12 cellular contexts compared by ENCODE assay signal in genomic region chr3:42660898-42661297, GRCh38. TPM values are rescaled to one million over a fixed set of nuclear protein-coding genes. Genes with fewer than 3 reads are reported as not detected.
A peak's percentile ranks its signal among the peaks of the same experiment; 100 is the strongest.
DNase-seq lines count a peak whose midpoint lies in the region; ATAC-seq and TF ChIP-seq lines count a peak whose summit lies in the region.
"Had no signal": no experiment of that assay in that cellular context is flagged by ENCODE, and none has a peak within 500 bp of the region (broad histone marks: within the 10 kb centered on the region; RNA-seq: fewer than 3 reads in every experiment).

No MANE protein-coding gene starts in this region.

- POLR2A ChIA-PET in CD8-positive, alpha-beta T cell (lab: Charles Lee) = no interaction called here

- no peaks in the 10 kb centered on the region for H3K36me3 ChIP-seq in CD8-positive, alpha-beta T cell (ENCODE audit: insufficient read depth, low read length)
- H3K36me3 ChIP-seq in heart right ventricle = peaks cover 0 to 43% (median 8%) of the 10 kb centered on the region in 9 donors

- H3K27ac ChIP-seq in CD8-positive, alpha-beta T cell (ENCODE audit: low read depth, low read length) = no peak overlapping the region
- peak overlapping the region in 7 of 10 donors; percentile 23 to 70 (median 57) for H3K27ac ChIP-seq in heart right ventricle
- H3K27ac ChIP-seq: HL-60 had no signal

- H3K9me3 Mint-ChIP-seq in CD8-positive, alpha-beta T cell = no peaks in the 10 kb centered on the region
- H3K9me3 Mint-ChIP-seq in mesothelial cell of epicardium = no peaks in the 10 kb centered on the region
- H3K9me3 Mint-ChIP-seq: stimulated activated naive CD8-positive, alpha-beta T cell treated with anti-CD3 and anti-CD28 coated beads, Interleukin-15, amount 100 ng/mL, for 72 hours had no signal

- intact Hi-C loops in CD8-positive, alpha-beta T cell (cut with DNase I, micrococcal nuclease) = no loop called here
- intact Hi-C loops in heart right ventricle (cut with DNase I) (loop anchor here in 1 of 10 donors (5.0 kb wide), 1 partner anchor 81 kb away; no protein-coding TSS in a partner anchor), lower leg skin (cut with DNase I; ENCODE audit: low total_unique reads) (no loop called here)

- H3K36me3 Mint-ChIP-seq in CD8-positive, alpha-beta T cell = no peaks in the 10 kb centered on the region
- peaks cover 8% of the 10 kb centered on the region for H3K36me3 Mint-ChIP-seq in mesothelial cell of epicardium

- no peak overlapping the region for H3K4me3 ChIP-seq in CD8-positive, alpha-beta T cell (ENCODE audit: low read depth, low read length)
- no peak overlapping the region for H3K4me3 ChIP-seq in heart right ventricle
- H3K4me3 ChIP-seq in lower leg skin (ENCODE audit: low read depth, poor library complexity, severe bottlenecking) = no peak overlapping the region

- CTCF ChIA-PET in CD8-positive, alpha-beta T cell (lab: Charles Lee) = no interaction called here

- H3K4me1 Mint-ChIP-seq in CD8-positive, alpha-beta T cell (ENCODE audit: low read depth) = no peaks in the 10 kb centered on the region
- H3K4me1 Mint-ChIP-seq in mesothelial cell of epicardium = no peaks in the 10 kb centered on the region
- H3K4me1 Mint-ChIP-seq: stimulated activated naive CD8-positive, alpha-beta T cell treated with anti-CD3 and anti-CD28 coated beads, Interleukin-15, amount 100 ng/mL, for 72 hours had no signal

- H3K9me3 ChIP-seq in CD8-positive, alpha-beta T cell (ENCODE audit: low read length) = no peaks in the 10 kb centered on the region
- H3K9me3 ChIP-seq in heart right ventricle = no peaks in the 10 kb centered on the region

- in situ Hi-C loops in SK-MEL-5 (cut with HindIII; ENCODE audit: low pct_unique_long_range_greater_than_20kb, low sequenced_read_pairs) = no loop called here

- DNase-seq in CD8-positive, alpha-beta T cell = no peak
- peak; percentile 78 for DNase-seq in SK-MEL-5 (ENCODE audit: low read depth, low spot score)
- DNase-seq in heart right ventricle = no peak
- DNase-seq in lower leg skin (ENCODE audit: low spot score in 2 of 2) = no peak
- DNase-seq in mesothelial cell of epicardium (ENCODE audit: low spot score in 2 of 2, unreplicated experiment in 2 of 2) = no peak
- no peak for DNase-seq in NCI-H2081 (lab: John Stamatoyannopoulos, UW)
- DNase-seq: stimulated activated naive CD8-positive, alpha-beta T cell treated with anti-CD3 and anti-CD28 coated beads, Interleukin-15, amount 100 ng/mL, for 72 hours had no signal

- H3K27me3 Mint-ChIP-seq in CD8-positive, alpha-beta T cell (ENCODE audit: low read depth) = no peaks in the 10 kb centered on the region
- H3K27me3 Mint-ChIP-seq in mesothelial cell of epicardium (ENCODE audit: low read depth) = no peaks in the 10 kb centered on the region
- H3K27me3 Mint-ChIP-seq: stimulated activated naive CD8-positive, alpha-beta T cell treated with anti-CD3 and anti-CD28 coated beads, Interleukin-15, amount 100 ng/mL, for 72 hours had no signal

- 44 to 58% methylated on average over 4 of the region's 4 CpGs for WGBS in heart right ventricle, 2 donors
- 55 to 67% methylated on average over 4 of the region's 4 CpGs for whole genome bisulfite sequencing in lower leg skin, 2 donors

- H3K27me3 ChIP-seq in CD8-positive, alpha-beta T cell (ENCODE audit: insufficient read depth, low read length) = no peaks in the 10 kb centered on the region
- H3K27me3 ChIP-seq in heart right ventricle = no peaks in the 10 kb centered on the region

- TF ChIP-seq CTCF in CD8-positive, alpha-beta T cell (IDR thresholded peaks at IDR 0.05) = no peak
- TF ChIP-seq CTCF in GM12874 (IDR thresholded peaks at IDR 0.05; ENCODE audit: insufficient read depth, low read depth, low read length) (0 out of 2 replicates have a peak, but pooled peaks have one; percentile 9), heart right ventricle (IDR thresholded peaks at IDR 0.05) (peak in 6 of 9 donors; percentile 13 to 46 (median 28)), lower leg skin (IDR thresholded peaks at IDR 0.05) (no peak), mesothelial cell of epicardium (IDR thresholded peaks at IDR 0.05; ENCODE audit: unreplicated experiment) (no peak)

- no peaks in the 10 kb centered on the region for H3K4me1 ChIP-seq in CD8-positive, alpha-beta T cell (ENCODE audit: insufficient read depth, low read length)
- peaks cover 7 to 64% (median 26%) of the 10 kb centered on the region in 9 donors for H3K4me1 ChIP-seq in heart right ventricle

- ATAC-seq in CD8-positive, alpha-beta T cell = no peak
- ATAC-seq in heart right ventricle (peak in 5 of 8 donors; percentile 5 to 66 (median 45)), GM21786 (IDR thresholded peaks at IDR 0.05; ENCODE audit: unreplicated experiment) (no peak)
- ATAC-seq: stimulated activated naive CD8-positive, alpha-beta T cell treated with anti-CD3 and anti-CD28 coated beads, Interleukin-15, amount 100 ng/mL, for 72 hours had no signal

- peak overlapping the region; percentile 27 for H3K27ac Mint-ChIP-seq in CD8-positive, alpha-beta T cell
- no peak overlapping the region for H3K27ac Mint-ChIP-seq in mesothelial cell of epicardium
- H3K27ac Mint-ChIP-seq: stimulated activated naive CD8-positive, alpha-beta T cell treated with anti-CD3 and anti-CD28 coated beads, Interleukin-15, amount 100 ng/mL, for 72 hours had no signal

- no peak overlapping the region for H3K4me3 Mint-ChIP-seq in CD8-positive, alpha-beta T cell
- no peak overlapping the region for H3K4me3 Mint-ChIP-seq in mesothelial cell of epicardium
- H3K4me3 Mint-ChIP-seq: stimulated activated naive CD8-positive, alpha-beta T cell treated with anti-CD3 and anti-CD28 coated beads, Interleukin-15, amount 100 ng/mL, for 72 hours had no signal

- no peak for TF ChIP-seq POLR2A in lower leg skin (IDR thresholded peaks at IDR 0.05)

RNA-seq across cellular contexts. Expression of gene ZBTB47, which starts 7.4 kb away (rescaled TPM):
- total RNA-seq in CD8-positive, alpha-beta T cell = under 1 TPM; 0.24 to 0.33 TPM
- 2.6 and 2.9 TPM in 2 replicates for total RNA-seq in SK-MEL-5 (2014; rRNA removed; shearing (Covaris generic))
- polyA plus RNA-seq in SK-MEL-5 (2015; cell fraction: cytosol; rRNA removed) = 3.3 TPM in 2 replicates
- 3.2 and 4.3 TPM in 2 replicates for polyA plus RNA-seq in SK-MEL-5 (2015; cell fraction: nucleus; rRNA removed)
- total RNA-seq in heart right ventricle (100 to 1,000 TPM in 9 of 10 donors, 10 to 100 TPM in 1; 86.7 to 145 (median 112) TPM), lower leg skin (10 to 100 TPM; 14.4 to 25.8 (median 21.2) TPM), mesothelial cell of epicardium (22.4 to 23.6 TPM (median 23.0 TPM) in 3 replicates)
- polyA plus RNA-seq in heart right ventricle = 10 to 100 TPM; 52.2 to 68.9 TPM

RNA-seq across cellular contexts. Expression of gene KLHL40, which starts 24.4 kb away (rescaled TPM):
- total RNA-seq in CD8-positive, alpha-beta T cell = not detected
- total RNA-seq in SK-MEL-5 (2014; rRNA removed; shearing (Covaris generic)) = not detected in 2 replicates
- not detected in 2 replicates for polyA plus RNA-seq in SK-MEL-5 (2015; cell fraction: cytosol; rRNA removed)
- polyA plus RNA-seq in SK-MEL-5 (2015; cell fraction: nucleus; rRNA removed) = not detected in 2 replicates
- total RNA-seq in heart right ventricle (1 to 10 TPM in 3 of 10 donors, under 1 TPM in 7; 0.26 to 1.6 (median 0.85) TPM), lower leg skin (not detected), mesothelial cell of epicardium (not detected in 3 replicates)
- polyA plus RNA-seq in heart right ventricle = 1 to 10 TPM in 1 of 2 donors, under 1 TPM in 1; 0.51 to 8.3 TPM
- total RNA-seq: astrocyte, NCI-H460 had no signal

RNA-seq across cellular contexts. Expression of gene HHATL, which starts 41.7 kb away (rescaled TPM):
- total RNA-seq in CD8-positive, alpha-beta T cell = not detected
- not detected in 2 replicates for total RNA-seq in SK-MEL-5 (2014; rRNA removed; shearing (Covaris generic))
- polyA plus RNA-seq in SK-MEL-5 (2015; cell fraction: cytosol; rRNA removed) = not detected in 2 replicates
- not detected in 2 replicates for polyA plus RNA-seq in SK-MEL-5 (2015; cell fraction: nucleus; rRNA removed)
- 100 to 1,000 TPM; 390 to 998 (median 624) TPM for total RNA-seq in heart right ventricle
- 1,000 to 10,000 TPM in 1 of 2 donors, 100 to 1,000 TPM in 1; 332 to 2,035 TPM for polyA plus RNA-seq in heart right ventricle
- 1 to 10 TPM in 2 of 4 donors, under 1 TPM in 1, not detected in 1; 0.34 to 6.1 (median 1.5) TPM for total RNA-seq in lower leg skin
- total RNA-seq in mesothelial cell of epicardium = not detected in 3 replicates
- total RNA-seq: astrocyte, NCI-H460 had no signal

Comparison
In these comparisons a context has a peak if more than half of its experiments do, and no peak if none do; other contexts are left out.
1. ATAC-seq: peak in heart right ventricle (5 of 8); none in CD8-positive, alpha-beta T cell (single experiment) and GM21786 (single experiment).
2. CTCF ChIP-seq: peak in GM12874 (single experiment) and heart right ventricle (6 of 9); none in CD8-positive, alpha-beta T cell (single experiment), lower leg skin (0 of 3) and mesothelial cell of epicardium (single experiment).
3. RNA of gene HHATL, which starts 41.7 kb away (total RNA-seq): 390 to 998 TPM in heart right ventricle; 0.34 to 6.1 TPM in lower leg skin, not detected in CD8-positive, alpha-beta T cell, not detected in SK-MEL-5 and not detected in mesothelial cell of epicardium; every median in the first group is over 10 times any median in the second.